Comparison of ENCODE assay signal across 22 cellular contexts in the genomic region with DNA sequence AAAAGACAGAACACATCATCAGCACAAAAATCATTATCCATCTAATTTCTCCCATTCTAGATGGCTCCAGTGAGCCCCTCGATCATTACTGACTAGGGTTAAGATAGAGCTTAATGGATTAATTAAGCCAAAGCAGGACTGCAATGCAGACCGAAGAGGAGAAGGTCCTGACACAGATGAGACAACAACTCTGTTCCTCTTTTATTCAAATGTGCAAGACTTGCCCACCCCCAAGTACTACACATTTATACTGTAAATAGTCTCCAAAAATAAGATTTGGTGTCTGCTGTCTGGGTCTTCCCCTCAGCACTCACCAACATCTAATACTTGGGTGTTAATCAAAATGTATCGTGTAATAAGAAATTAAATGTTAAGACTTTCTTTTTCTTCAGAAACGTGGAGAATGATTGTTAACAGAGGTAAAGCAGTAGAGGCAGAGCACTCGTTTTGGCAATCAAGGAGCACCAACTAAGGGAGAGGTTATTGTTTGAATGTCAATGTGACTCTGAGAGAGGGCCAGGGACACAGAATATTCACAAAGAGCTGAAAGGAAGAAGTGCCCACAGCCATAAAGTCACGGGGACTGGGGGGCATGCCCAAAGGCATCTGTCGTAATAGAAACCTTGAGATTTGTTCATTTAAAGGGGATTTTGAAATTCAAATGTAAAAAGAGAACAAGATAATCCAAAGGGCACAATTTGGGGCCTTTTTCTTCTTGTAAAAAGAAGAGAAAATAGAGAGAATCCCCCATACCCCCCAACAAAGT.
DNase-seq lines count a peak whose midpoint lies in the region; ATAC-seq and TF ChIP-seq lines count a peak whose summit lies in the region.
"Had no signal": no experiment of that assay in that cellular context is flagged by ENCODE, and none has a peak within 500 bp of the region (broad histone marks: within the 10 kb centered on the region; RNA-seq: fewer than 3 reads in every experiment).

No MANE protein-coding gene starts in this region.

- H3K79me2 ChIP-seq in DOHH2 (ENCODE audit: control insufficient read depth, low read length): peaks cover 31% of the 10 kb centered on the region

- H3K36me3 ChIP-seq in DOHH2 (ENCODE audit: control insufficient read depth, low read length): no peaks in the 10 kb centered on the region
- H3K36me3 ChIP-seq in effector memory CD4-positive, alpha-beta T cell (ENCODE audit: control insufficient read depth, insufficient read depth, low read length): no peaks in the 10 kb centered on the region
- H3K36me3 ChIP-seq: lower lobe of right lung had no signal

- H3K4me3 ChIP-seq in DOHH2 (ENCODE audit: low read length): peak overlapping the region; percentile 62
- no peak overlapping the region for H3K4me3 ChIP-seq in effector memory CD4-positive, alpha-beta T cell (ENCODE audit: insufficient read depth, low read depth, low read length, poor library complexity, severe bottlenecking)
- H3K4me3 ChIP-seq: coronary artery, lower lobe of right lung had no signal

- peak overlapping the region; percentile 68 for H3K27ac ChIP-seq in DOHH2 (ENCODE audit: low read depth, low read length)
- no peak overlapping the region for H3K27ac ChIP-seq in effector memory CD4-positive, alpha-beta T cell (ENCODE audit: insufficient read depth, low read length, poor library complexity, severe bottlenecking)
- H3K27ac ChIP-seq: coronary artery, lower lobe of right lung, parathyroid adenoma had no signal

- H3K27me3 ChIP-seq in DOHH2 (ENCODE audit: control insufficient read depth, low read length): no peaks in the 10 kb centered on the region
- no peaks in the 10 kb centered on the region for H3K27me3 ChIP-seq in effector memory CD4-positive, alpha-beta T cell (replicated peaks; ENCODE audit: control insufficient read depth, insufficient read depth, low read length, poor library complexity, severe bottlenecking)

- H4K20me1 ChIP-seq in DOHH2 (ENCODE audit: control insufficient read depth, insufficient read depth, low read depth, low read length): no peaks in the 10 kb centered on the region

- H3K4me2 ChIP-seq in DOHH2 (ENCODE audit: low read length): peak overlapping the region; percentile 79

- H3F3A ChIP-seq in DOHH2 (ENCODE audit: control insufficient read depth, insufficient read depth): no peaks in the 10 kb centered on the region

- no peak for TF ChIP-seq CTCF in DOHH2 (IDR thresholded peaks at IDR 0.05; ENCODE audit: low read depth, low read length, poor library complexity, severe bottlenecking)

- H3K9me3 ChIP-seq in DOHH2 (ENCODE audit: control insufficient read depth, insufficient read depth, low read length): no peaks in the 10 kb centered on the region
- no peaks in the 10 kb centered on the region for H3K9me3 ChIP-seq in effector memory CD4-positive, alpha-beta T cell (ENCODE audit: control insufficient read depth, low read length)
- H3K9me3 ChIP-seq: lower lobe of right lung had no signal

- peak; percentile 27 for ATAC-seq in GM19035 (IDR thresholded peaks at IDR 0.05; ENCODE audit: unreplicated experiment)
- peak; percentile 16 for ATAC-seq in HG02852 (IDR thresholded peaks at IDR 0.05; ENCODE audit: unreplicated experiment)
- no peak for ATAC-seq in HG02885 (IDR thresholded peaks at IDR 0.05; ENCODE audit: poor library complexity, unreplicated experiment)
- ATAC-seq: activated CD8-positive, alpha-beta T cell treated with anti-CD3 and anti-CD28 coated beads, Interleukin-2, amount 10 ng/mL, durations not matched to agents 7 days and 5 days; lower lobe of right lung; natural killer cell; Right ventricle myocardium inferior had no signal

- TF ChIP-seq POLR2A in Raji (IDR thresholded peaks at IDR 0.05; ENCODE audit: insufficient read depth, low read depth, low read length): peak; percentile 21; the same call in 1 of the 2 replicates

- no peak for DNase-seq in effector memory CD4-positive, alpha-beta T cell
- DNase-seq in SK-N-DZ (ENCODE audit: low spot score): no peak
- DNase-seq in mucosa of gallbladder (ENCODE audit: low spot score): no peak
- DNase-seq: activated CD4-positive, CD25-positive, alpha-beta regulatory T cell; activated CD8-positive, alpha-beta T cell treated with anti-CD3 and anti-CD28 coated beads, Interleukin-2, amount 10 ng/mL, durations not matched to agents 7 days and 5 days; activated naive CD4-positive, alpha-beta T cell treated with anti-CD3 and anti-CD28 coated beads, Interleukin-2, amount 50 U/mL, for 16 hours; activated T-cell treated with anti-CD3 and anti-CD28 coated beads, Interleukin-2, amount 50 U/mL, for 48 hours; C1 segment of cervical spinal cord; DMS153; lower lobe of right lung; natural killer cell; NCI-H1436 treated with DMSO at 0.1 percent for 48 hours; NCI-H2227 treated with DMSO at 0.1 percent for 48 hours; stimulated activated CD4-positive, alpha-beta T cell treated with anti-CD3 and anti-CD28 coated beads, Interleukin-2, amount 100 ng/mL, for 48 hours had no signal

- H3K9me2 ChIP-seq in DOHH2 (replicated peaks; ENCODE audit: control insufficient read depth, low read length): no peaks in the 10 kb centered on the region

- H3K4me1 ChIP-seq in DOHH2 (ENCODE audit: control insufficient read depth, low read length): peaks cover 38% of the 10 kb centered on the region
- no peaks in the 10 kb centered on the region for H3K4me1 ChIP-seq in effector memory CD4-positive, alpha-beta T cell (ENCODE audit: control insufficient read depth, insufficient read depth, low read length, poor library complexity, severe bottlenecking)
- H3K4me1 ChIP-seq: lower lobe of right lung, parathyroid adenoma had no signal
